In the genomic region with DNA sequence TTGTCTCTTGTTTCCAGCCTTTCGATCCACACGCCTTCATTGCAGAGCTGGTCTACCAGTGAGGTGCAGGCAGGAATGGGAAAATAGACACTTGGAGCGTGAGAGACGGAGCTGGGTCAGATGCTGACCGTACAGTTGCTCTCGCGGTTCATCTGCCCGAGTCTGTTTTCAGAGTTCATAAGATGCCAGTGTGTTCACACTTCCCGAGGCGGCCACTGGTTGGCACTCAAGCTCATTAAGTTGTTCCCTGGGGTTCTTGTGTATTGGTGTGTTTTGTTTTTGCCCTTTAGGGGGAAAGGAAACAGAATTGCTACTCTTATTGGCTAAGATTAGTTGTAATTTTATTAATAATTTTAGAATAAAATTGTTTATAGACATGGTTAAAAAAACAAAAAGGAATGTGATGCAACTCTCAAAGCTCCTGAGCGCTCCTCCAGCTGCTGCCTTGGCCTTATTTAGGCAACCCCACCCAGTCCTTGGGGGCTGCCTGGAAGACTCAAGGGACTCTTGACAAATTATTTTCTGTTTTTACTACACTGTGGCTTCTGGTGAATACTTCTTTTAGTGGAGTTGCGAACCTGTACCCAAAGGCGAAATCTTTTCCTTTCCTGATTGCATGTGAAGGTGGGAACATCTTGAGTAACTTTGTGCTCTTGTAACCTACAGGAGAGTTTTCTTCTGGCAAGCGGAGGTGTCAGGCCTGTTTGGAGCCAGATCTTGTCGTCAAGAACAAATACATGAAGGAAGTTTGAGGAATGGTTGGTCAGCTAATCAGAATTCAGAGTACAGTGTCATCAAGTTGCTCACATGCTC, we compare ENCODE assay signal across 11 cellular contexts.
DNase-seq lines count a peak whose midpoint lies in the region; ATAC-seq and TF ChIP-seq lines count a peak whose summit lies in the region.
"Had no signal": no experiment of that assay in that cellular context is flagged by ENCODE, and none has a peak within 500 bp of the region (broad histone marks: within the 10 kb centered on the region; RNA-seq: fewer than 3 reads in every experiment).

No MANE protein-coding gene starts in this region.

- no peak for TF ChIP-seq POLR2A in NB4 (IDR thresholded peaks at IDR 0.05; ENCODE audit: extremely low read depth, insufficient read length)
- TF ChIP-seq POLR2A in esophagus muscularis mucosa (IDR thresholded peaks at IDR 0.05; ENCODE audit: low read depth) = no peak

- H3F3A ChIP-seq in smooth muscle cell (ENCODE audit: low read depth) = no peaks in the 10 kb centered on the region

- intact Hi-C loops in esophagus muscularis mucosa (cut with DNase I) = no loop called here

- H3K27me3 ChIP-seq in osteoblast (ENCODE audit: insufficient read depth, low read length) (peaks cover 7% of the 10 kb centered on the region), smooth muscle cell (ENCODE audit: low read depth) (no peaks in the 10 kb centered on the region), esophagus muscularis mucosa (no peaks in the 10 kb centered on the region)
- H3K27me3 ChIP-seq: esophagus squamous epithelium, spleen had no signal

- H3K4me1 ChIP-seq in osteoblast (ENCODE audit: insufficient read depth, low read length) = no peaks in the 10 kb centered on the region
- no peaks in the 10 kb centered on the region for H3K4me1 ChIP-seq in smooth muscle cell (ENCODE audit: low read depth)
- H3K4me1 ChIP-seq in esophagus muscularis mucosa = peaks cover 0 to 20% (median 3%) of the 10 kb centered on the region in 4 donors
- H3K4me1 ChIP-seq: esophagus squamous epithelium had no signal

- 92% methylated on average over 15 of the region's 15 CpGs for WGBS in smooth muscle cell (ENCODE audit: low lambda C conversion rate)
- 76% methylated on average over 15 of the region's 15 CpGs for WGBS in esophagus muscularis mucosa

- TF ChIP-seq CTCF in NB4 (IDR thresholded peaks at IDR 0.05; ENCODE audit: low read depth, low read length) (peak; percentile 45), epithelial cell of esophagus (IDR thresholded peaks at IDR 0.05; ENCODE audit: insufficient read depth, low read depth, low read length, missing control alignments) (peak; percentile 37), osteoblast (IDR thresholded peaks at IDR 0.05; ENCODE audit: extremely low read depth, low read depth, low read length) (peak; percentile 39), smooth muscle cell (IDR thresholded peaks at IDR 0.05; ENCODE audit: borderline replicate concordance, insufficient read depth, poor library complexity, severe bottlenecking) (no peak), esophagus muscularis mucosa (IDR thresholded peaks at IDR 0.05) (peak in 1 of 3 experiments; percentile 11)

- TF ChIP-seq EP300 in esophagus muscularis mucosa (IDR thresholded peaks at IDR 0.05) = no peak

- H3K4me3 ChIP-seq in NB4 (ENCODE audit: low read depth, low read length) (no peak overlapping the region), epithelial cell of esophagus (ENCODE audit: low read length) (no peak overlapping the region), osteoblast (ENCODE audit: insufficient read depth, low read length) (no peak overlapping the region), smooth muscle cell (no peak overlapping the region), esophagus muscularis mucosa (no peak overlapping the region)
- H3K4me3 ChIP-seq: esophagus squamous epithelium, spleen had no signal

- H3K4me2 ChIP-seq in osteoblast (ENCODE audit: insufficient read depth, low read length) (no peak overlapping the region), smooth muscle cell (no peak overlapping the region)

- H3K9me3 ChIP-seq in osteoblast (ENCODE audit: low read depth, low read length) (no peaks in the 10 kb centered on the region), smooth muscle cell (replicated peaks; ENCODE audit: low read depth) (no peaks in the 10 kb centered on the region), esophagus muscularis mucosa (no peaks in the 10 kb centered on the region)
- H3K9me3 ChIP-seq: esophagus squamous epithelium, spleen had no signal

- H3K79me2 ChIP-seq in osteoblast (ENCODE audit: insufficient read depth, low read length) (no peaks in the 10 kb centered on the region), smooth muscle cell (ENCODE audit: low read depth) (no peaks in the 10 kb centered on the region)

- H4K20me1 ChIP-seq in osteoblast (ENCODE audit: insufficient read depth, low read length) (no peaks in the 10 kb centered on the region), smooth muscle cell (ENCODE audit: low read depth) (no peaks in the 10 kb centered on the region)

- H2AFZ ChIP-seq in osteoblast (ENCODE audit: low read length) (peak overlapping the region; percentile 7), smooth muscle cell (ENCODE audit: low read depth) (no peak overlapping the region)

- no peak overlapping the region for H3K27ac ChIP-seq in osteoblast (ENCODE audit: low read depth, low read length)
- H3K27ac ChIP-seq in smooth muscle cell (ENCODE audit: low read depth) = no peak overlapping the region
- H3K27ac ChIP-seq in esophagus muscularis mucosa (replicated peaks in 1 of 4) = no peak overlapping the region
- H3K27ac ChIP-seq: esophagus squamous epithelium, spleen had no signal

- no peak overlapping the region for H3K9ac ChIP-seq in smooth muscle cell (ENCODE audit: low read depth)

- DNase-seq in EL (peak; percentile 3), NB4 (ENCODE audit: low read depth) (peak; percentile 39), epithelial cell of esophagus (ENCODE audit: low read depth) (peak; percentile 26), osteoblast (ENCODE audit: insufficient read length, low spot score, missing footprints) (no peak), smooth muscle cell (lab: John Stamatoyannopoulos, UW; ENCODE audit: unreplicated experiment) (no peak), esophagus muscularis mucosa (ENCODE audit: extremely low spot score) (no peak)
- DNase-seq: esophagus squamous epithelium, NCI-H1048, spleen had no signal

- no peaks in the 10 kb centered on the region for H3K36me3 ChIP-seq in osteoblast (ENCODE audit: insufficient read depth, low read length)
- no peaks in the 10 kb centered on the region for H3K36me3 ChIP-seq in smooth muscle cell (ENCODE audit: low read depth)
- no peaks in the 10 kb centered on the region for H3K36me3 ChIP-seq in esophagus muscularis mucosa
- H3K36me3 ChIP-seq: esophagus squamous epithelium, spleen had no signal

- no peak for ATAC-seq in HG02870 (IDR thresholded peaks at IDR 0.05; ENCODE audit: unreplicated experiment)
- no peak for ATAC-seq in HG03342 (IDR thresholded peaks at IDR 0.05; ENCODE audit: unreplicated experiment)

Comparison
In these comparisons a context has a peak if more than half of its experiments do, and no peak if none do; other contexts are left out.
1. DNase-seq: peak in EL (single experiment), NB4 (single experiment) and epithelial cell of esophagus (single experiment); none in osteoblast (single experiment), smooth muscle cell (single experiment) and esophagus muscularis mucosa (single experiment).